ENCODE assay signal across 19 cellular contexts in the genomic region with DNA sequence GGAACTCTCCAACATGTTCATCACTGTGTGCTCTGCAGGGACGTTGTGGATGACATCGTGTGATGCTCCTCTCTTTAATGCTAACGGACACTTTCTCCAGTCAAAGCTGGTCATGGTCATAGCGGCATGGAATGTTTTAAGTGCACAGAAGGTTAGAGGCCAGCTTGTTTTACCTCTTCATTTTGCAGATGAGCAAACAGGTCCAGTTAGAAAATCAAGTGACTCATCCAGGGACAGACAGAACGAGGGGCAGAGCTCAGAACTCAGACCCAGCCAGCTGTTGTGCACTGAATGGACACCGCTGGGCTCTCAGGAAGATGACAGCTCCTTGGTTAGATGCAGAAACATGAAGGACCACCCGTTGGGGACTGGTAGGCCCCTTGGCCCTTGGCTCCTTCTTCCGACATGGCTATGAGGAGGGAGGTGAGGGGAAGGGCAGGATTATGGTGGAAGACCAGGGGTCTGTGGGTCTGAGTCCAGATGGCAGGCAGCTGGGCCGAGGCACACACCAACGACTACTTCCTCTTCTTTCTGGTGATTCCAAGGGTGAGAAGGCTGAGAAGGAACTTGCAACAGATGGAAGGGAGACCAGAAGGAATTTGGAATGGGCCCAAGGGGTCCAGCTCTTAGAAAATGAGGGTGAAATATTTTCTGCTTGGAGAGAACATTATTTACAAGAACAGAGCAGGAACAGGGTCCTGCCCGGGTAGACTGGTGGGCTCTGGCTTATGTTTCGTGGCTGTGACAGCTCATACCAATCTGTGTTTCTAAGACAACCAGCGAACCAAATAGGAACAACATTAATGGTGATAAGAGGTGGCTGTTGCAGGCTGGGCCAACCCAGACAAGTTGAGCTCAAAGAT. TPM values are rescaled to one million over a fixed set of nuclear protein-coding genes. Genes with fewer than 3 reads are reported as not detected.
DNase-seq lines count a peak whose midpoint lies in the region; ATAC-seq and TF ChIP-seq lines count a peak whose summit lies in the region.
"Had no signal": no experiment of that assay in that cellular context is flagged by ENCODE, and none has a peak within 500 bp of the region (broad histone marks: within the 10 kb centered on the region; RNA-seq: fewer than 3 reads in every experiment).

No MANE protein-coding gene starts in this region.

- H3K4me1 ChIP-seq in BLaER1 (peaks cover 29% of the 10 kb centered on the region), PC-3 (ENCODE audit: insufficient read depth, low read length) (no peaks in the 10 kb centered on the region)
- H3K4me1 ChIP-seq: A549, HAP-1 had no signal

- H3K4me1 Mint-ChIP-seq in mesothelial cell of epicardium (peaks cover 47% of the 10 kb centered on the region), MCF 10A (ENCODE audit: insufficient read depth, unreplicated experiment) (no peaks in the 10 kb centered on the region)
- H3K4me1 Mint-ChIP-seq: activated T-helper 17 cell treated with anti-CD3 and anti-CD28 coated beads, Interleukin-2, amount 50 U/mL, for 72 hours; stimulated activated memory B cell treated with anti-CD40 and anti-IgM and Interleukin-4, amounts not matched to agents 10 μg/mL and 1 μg/mL and 100 μg/mL, for 72 hours had no signal

- H3K9me3 Mint-ChIP-seq in mesothelial cell of epicardium (peaks cover 18% of the 10 kb centered on the region), MCF 10A (ENCODE audit: unreplicated experiment) (no peaks in the 10 kb centered on the region)
- H3K9me3 Mint-ChIP-seq: activated CD4-positive, alpha-beta memory T cell treated with anti-CD3 and anti-CD28 coated beads for 36 hours; activated T-helper 17 cell treated with anti-CD3 and anti-CD28 coated beads, Interleukin-2, amount 50 U/mL, for 72 hours had no signal

- H3K4me3 Mint-ChIP-seq in mesothelial cell of epicardium = no peak overlapping the region
- H3K4me3 Mint-ChIP-seq in MCF 10A (ENCODE audit: unreplicated experiment) = no peak overlapping the region
- H3K4me3 Mint-ChIP-seq: activated CD4-positive, alpha-beta memory T cell treated with anti-CD3 and anti-CD28 coated beads for 36 hours; activated T-helper 17 cell treated with anti-CD3 and anti-CD28 coated beads, Interleukin-2, amount 50 U/mL, for 72 hours; naive thymus-derived CD8-positive, alpha-beta T cell; stimulated activated memory B cell treated with anti-CD40 and anti-IgM and Interleukin-4, amounts not matched to agents 10 μg/mL and 1 μg/mL and 100 μg/mL, for 72 hours had no signal

- CTCF ChIA-PET in PC-3 (lab: Charles Lee) (no interaction called here), MCF 10A (lab: Yijun Ruan, JAX) (interaction anchor here (0.6 kb wide), 1 partner anchor 90 kb away, joined by 3 read pairs; no protein-coding TSS in a partner anchor)

- H2AFZ ChIP-seq in PC-3 (ENCODE audit: low read length) = no peak overlapping the region

- H3K27me3 Mint-ChIP-seq in mesothelial cell of epicardium (ENCODE audit: low read depth) = peaks cover 13% of the 10 kb centered on the region
- H3K27me3 Mint-ChIP-seq in MCF 10A (ENCODE audit: insufficient read depth, unreplicated experiment) = peaks cover 31% of the 10 kb centered on the region

- H3K36me3 Mint-ChIP-seq in mesothelial cell of epicardium (peaks cover 4% of the 10 kb centered on the region), MCF 10A (ENCODE audit: insufficient read depth, unreplicated experiment) (no peaks in the 10 kb centered on the region)
- H3K36me3 Mint-ChIP-seq: activated CD4-positive, alpha-beta memory T cell treated with anti-CD3 and anti-CD28 coated beads for 36 hours; stimulated activated memory B cell treated with anti-CD40 and anti-IgM and Interleukin-4, amounts not matched to agents 10 μg/mL and 1 μg/mL and 100 μg/mL, for 72 hours had no signal

- H3K36me3 ChIP-seq in BLaER1 (no peaks in the 10 kb centered on the region), PC-3 (ENCODE audit: low read depth, low read length) (no peaks in the 10 kb centered on the region)
- H3K36me3 ChIP-seq: HAP-1 had no signal

- no peaks in the 10 kb centered on the region for H3F3A ChIP-seq in PC-3 (ENCODE audit: low read length, unreplicated experiment)

- no peaks in the 10 kb centered on the region for H4K20me1 ChIP-seq in BLaER1
- H4K20me1 ChIP-seq in PC-3 (ENCODE audit: low read length) = no peaks in the 10 kb centered on the region

- no peaks in the 10 kb centered on the region for H3K27me3 ChIP-seq in BLaER1
- H3K27me3 ChIP-seq in PC-3 (ENCODE audit: low read length) = peaks cover 11% of the 10 kb centered on the region

- H3K27ac ChIP-seq in BLaER1 = no peak overlapping the region
- no peak overlapping the region for H3K27ac ChIP-seq in PC-3 (ENCODE audit: low read length)
- H3K27ac ChIP-seq: A549, HL-60 had no signal

- no peak for TF ChIP-seq CTCF in PC-3 (conservative IDR thresholded peaks at IDR 0.05; ENCODE audit: low read depth, low read length)
- no peak for TF ChIP-seq CTCF in fibroblast of villous mesenchyme (IDR thresholded peaks at IDR 0.05; ENCODE audit: insufficient read depth, low read depth, low read length)
- TF ChIP-seq CTCF in mesothelial cell of epicardium (IDR thresholded peaks at IDR 0.05; ENCODE audit: unreplicated experiment) = no peak
- no peak for TF ChIP-seq CTCF in MCF 10A (IDR thresholded peaks at IDR 0.05; ENCODE audit: unreplicated experiment)

- H3K79me2 ChIP-seq in PC-3 (ENCODE audit: low read length) = no peaks in the 10 kb centered on the region

- H3K9ac ChIP-seq in BLaER1 (no peak overlapping the region), PC-3 (ENCODE audit: low read length) (no peak overlapping the region)

- POLR2A ChIA-PET in PC-3 (lab: Charles Lee; ENCODE audit: unreplicated experiment) (no interaction called here), MCF 10A (lab: Yijun Ruan, JAX) (interaction anchor here (0.6 kb wide), 1 partner anchor 1217 kb away, joined by 3 read pairs; no protein-coding TSS in a partner anchor)

- no peak overlapping the region for H3K4me3 ChIP-seq in BLaER1
- H3K4me3 ChIP-seq in PC-3 (ENCODE audit: low read length) = no peak overlapping the region
- no peak overlapping the region for H3K4me3 ChIP-seq in fibroblast of villous mesenchyme (ENCODE audit: low read depth, low read length)
- H3K4me3 ChIP-seq: A549, HAP-1 had no signal

- intact Hi-C loops in PC-3 (cut with micrococcal nuclease) (no loop called here), MCF 10A (cut with micrococcal nuclease) (no loop called here)

- H3K4me2 ChIP-seq in BLaER1 = peak overlapping the region; percentile 31
- no peak overlapping the region for H3K4me2 ChIP-seq in PC-3 (ENCODE audit: low read length)
- H3K4me2 ChIP-seq: A549 had no signal

- BruUV-seq in PC-3 (replicated peaks; lab: Mats Ljungman, UMichigan) (no TSS peak), MCF 10A (replicated peaks; lab: Mats Ljungman, UMichigan) (no TSS peak)

- ATAC-seq in PC-3 = no peak
- ATAC-seq: A549; activated T-helper 17 cell treated with anti-CD3 and anti-CD28 coated beads, Interleukin-2, amount 50 U/mL, for 72 hours; naive thymus-derived CD8-positive, alpha-beta T cell; stimulated activated memory B cell treated with anti-CD40 and anti-IgM and Interleukin-4, amounts not matched to agents 10 μg/mL and 1 μg/mL and 100 μg/mL, for 72 hours had no signal

- H3K27ac Mint-ChIP-seq in mesothelial cell of epicardium = peak overlapping the region; percentile 81
- H3K27ac Mint-ChIP-seq in MCF 10A (ENCODE audit: low read depth, unreplicated experiment) = no peak overlapping the region
- H3K27ac Mint-ChIP-seq: activated CD4-positive, alpha-beta memory T cell treated with anti-CD3 and anti-CD28 coated beads for 36 hours; activated T-helper 17 cell treated with anti-CD3 and anti-CD28 coated beads, Interleukin-2, amount 50 U/mL, for 72 hours; naive thymus-derived CD8-positive, alpha-beta T cell; stimulated activated memory B cell treated with anti-CD40 and anti-IgM and Interleukin-4, amounts not matched to agents 10 μg/mL and 1 μg/mL and 100 μg/mL, for 72 hours had no signal

- no peaks in the 10 kb centered on the region for H3K9me2 ChIP-seq in PC-3 (replicated peaks; ENCODE audit: low read length)

- DNase-seq in PC-3 (peak; percentile 2), fibroblast of villous mesenchyme (ENCODE audit: low read depth) (peak; percentile 67), mesothelial cell of epicardium (ENCODE audit: low spot score in 2 of 2, unreplicated experiment in 2 of 2) (no peak), COR-L47 (lab: John Stamatoyannopoulos, UW) (no peak), MCF 10A (ENCODE audit: unreplicated experiment) (no peak), GM19238 (ENCODE audit: insufficient read length, low spot score) (no peak), HPDE6-E6E7 (ENCODE audit: extremely low spot score) (no peak)
- DNase-seq: activated CD4-positive, alpha-beta memory T cell treated with anti-CD3 and anti-CD28 coated beads for 36 hours; anterior cingulate cortex; naive thymus-derived CD8-positive, alpha-beta T cell; NCI-H2029; NCI-H69; T1000 had no signal

- H3K9me3 ChIP-seq in BLaER1 = peaks cover 10% of the 10 kb centered on the region; the same call in 1 of the 2 replicates
- no peaks in the 10 kb centered on the region for H3K9me3 ChIP-seq in PC-3 (ENCODE audit: low read length)
- H3K9me3 ChIP-seq: A549, HAP-1 had no signal

RNA-seq across cellular contexts. Expression of a gene that starts 36.8 kb away (rescaled TPM):
- total RNA-seq in PC-3 (2014; rRNA removed) (not detected in 2 replicates), fibroblast of villous mesenchyme (not detected in 2 replicates), mesothelial cell of epicardium (0.16 to 0.33 TPM in 2 of 3 replicates, not detected in the other), MCF 10A (2022) (not detected in 2 replicates)

RNA-seq across cellular contexts. Expression of a gene that starts 50.5 kb away (rescaled TPM):
- total RNA-seq in PC-3 (2014; rRNA removed) = not detected in 2 replicates
- total RNA-seq in fibroblast of villous mesenchyme = not detected in 2 replicates
- total RNA-seq in mesothelial cell of epicardium = not detected in 3 replicates
- not detected in 2 replicates for total RNA-seq in MCF 10A (2022)
- total RNA-seq: activated CD4-positive, alpha-beta memory T cell treated with anti-CD3 and anti-CD28 coated beads for 36 hours; activated T-helper 17 cell treated with anti-CD3 and anti-CD28 coated beads, Interleukin-2, amount 50 U/mL, for 72 hours; naive thymus-derived CD8-positive, alpha-beta T cell had no signal

Comparison
In these comparisons a context has a peak if more than half of its experiments do, and no peak if none do; other contexts are left out.
1. DNase-seq: peak in PC-3 (single experiment) and fibroblast of villous mesenchyme (single experiment); none in mesothelial cell of epicardium (0 of 2), COR-L47 (single experiment), MCF 10A (single experiment), GM19238 (single experiment) and HPDE6-E6E7 (single experiment).